1 cellular context compared by ENCODE assay signal in genomic region chr7:48154792-48155413, GRCh38.
A peak's percentile ranks its signal among the peaks of the same experiment; 100 is the strongest.
TF ChIP-seq lines count a peak whose summit lies in the region.

No MANE protein-coding gene starts in this region.

TF ChIP-seq in HepG2, 621 proteins besides CTCF, POLR2A, EP300 and RAD21 (continued from another document and continues in another):
- TF ChIP-seq CSRNP2 (CRISPR knock-in tag; conservative IDR thresholded peaks at IDR 0.05; ENCODE audit: low read depth) (no peak), PRPF4 (IDR thresholded peaks at IDR 0.05; ENCODE audit: low read depth, low read length, poor library complexity, severe bottlenecking) (no peak), ZMYM4 (CRISPR knock-in tag; IDR thresholded peaks at IDR 0.05) (no peak), ZNF432 (CRISPR knock-in tag; IDR thresholded peaks at IDR 0.05; ENCODE audit: borderline replicate concordance) (no peak), IKZF1 (IDR thresholded peaks at IDR 0.05) (no peak), ZSCAN20 (CRISPR knock-in tag; IDR thresholded peaks at IDR 0.05; ENCODE audit: borderline replicate concordance) (no peak), ZNF318 (CRISPR knock-in tag; IDR thresholded peaks at IDR 0.05) (no peak), ZSCAN12 (CRISPR knock-in tag; IDR thresholded peaks at IDR 0.05) (0 out of 2 replicates have a peak, but pooled peaks have one; percentile 37), YEATS4 (CRISPR knock-in tag; IDR thresholded peaks at IDR 0.05; ENCODE audit: borderline replicate concordance) (0 out of 2 replicates have a peak, but pooled peaks have one; percentile 44), ZNF644 (CRISPR knock-in tag; IDR thresholded peaks at IDR 0.05; ENCODE audit: low read depth) (no peak), IRF1 (CRISPR knock-in tag; IDR thresholded peaks at IDR 0.05; ENCODE audit: low read depth) (no peak), ZNF83 (CRISPR knock-in tag; IDR thresholded peaks at IDR 0.05; ENCODE audit: borderline replicate concordance) (no peak), IRF2 (CRISPR knock-in tag; IDR thresholded peaks at IDR 0.05) (no peak), MTF1 (CRISPR knock-in tag; IDR thresholded peaks at IDR 0.05) (no peak), GPN1 (CRISPR knock-in tag; IDR thresholded peaks at IDR 0.05; ENCODE audit: borderline replicate concordance) (no peak), ZNF550 (CRISPR knock-in tag; IDR thresholded peaks at IDR 0.05; ENCODE audit: borderline replicate concordance) (no peak), SALL2 (CRISPR knock-in tag; IDR thresholded peaks at IDR 0.05) (no peak), THAP11 (CRISPR knock-in tag; IDR thresholded peaks at IDR 0.05) (peak; percentile 54; the same call in 1 of the 2 replicates), ZHX2 (IDR thresholded peaks at IDR 0.05; ENCODE audit: low read depth) (no peak), ZHX2 (CRISPR knock-in tag; IDR thresholded peaks at IDR 0.05; ENCODE audit: borderline replicate concordance) (no peak), SMC3 (IDR thresholded peaks at IDR 0.05; ENCODE audit: low read length) (peak; percentile 89), SPEN (CRISPR knock-in tag; IDR thresholded peaks at IDR 0.05; ENCODE audit: low read depth) (peak; percentile 26; the same call in 1 of the 2 replicates), TEAD2 (CRISPR knock-in tag; IDR thresholded peaks at IDR 0.05) (no peak), AFF4 (CRISPR knock-in tag; IDR thresholded peaks at IDR 0.05) (no peak), ELF3 (CRISPR knock-in tag; IDR thresholded peaks at IDR 0.05) (peak; percentile 46; the same call in 1 of the 2 replicates), CEBPB (IDR thresholded peaks at IDR 0.05; ENCODE audit: borderline replicate concordance, low read depth, low read length) (no peak), POGK (CRISPR knock-in tag; conservative IDR thresholded peaks at IDR 0.05) (no peak), RFX1 (IDR thresholded peaks at IDR 0.05) (no peak), ZNF775 (CRISPR knock-in tag; IDR thresholded peaks at IDR 0.05; ENCODE audit: borderline replicate concordance) (no peak), REL (CRISPR knock-in tag; conservative IDR thresholded peaks at IDR 0.05) (no peak), ARID3A (IDR thresholded peaks at IDR 0.05; ENCODE audit: low read depth, low read length) (peak; percentile 75; the same call in 1 of the 2 replicates)
